11 cellular contexts compared by ENCODE assay signal in genomic region chr11:45580399-45580798, GRCh38.
DNase-seq lines count a peak whose midpoint lies in the region; ATAC-seq and TF ChIP-seq lines count a peak whose summit lies in the region.
"Had no signal": no experiment of that assay in that cellular context is flagged by ENCODE, and none has a peak within 500 bp of the region (broad histone marks: within the 10 kb centered on the region; RNA-seq: fewer than 3 reads in every experiment).

No MANE protein-coding gene starts in this region.

- H4K20me1 ChIP-seq in mammary epithelial cell (ENCODE audit: insufficient read depth, low read length), result no peaks in the 10 kb centered on the region

- no peak for ATAC-seq in GM18873 (IDR thresholded peaks at IDR 0.05; ENCODE audit: low FRiP score, unreplicated experiment)

- H3K9ac ChIP-seq in mammary epithelial cell (ENCODE audit: insufficient read depth, low read length) (no peak overlapping the region), mesenchymal stem cell (ENCODE audit: low read length) (no peak overlapping the region)

- no peak overlapping the region for H3K27ac ChIP-seq in mammary epithelial cell (ENCODE audit: insufficient read depth, low read depth, low read length)
- no peak overlapping the region for H3K27ac ChIP-seq in mesenchymal stem cell (ENCODE audit: low read length, poor library complexity, severe bottlenecking)
- no peak overlapping the region for H3K27ac ChIP-seq in effector memory CD4-positive, alpha-beta T cell (ENCODE audit: insufficient read depth, low read length, poor library complexity, severe bottlenecking)

- WGBS in mammary epithelial cell (ENCODE audit: low coverage, missing lambda C conversion rate), result 2% methylated on average over 4 of the region's 6 CpGs
- 21% methylated on average over 6 of the region's 6 CpGs for WGBS in mesenchymal stem cell

- no peak for TF ChIP-seq CTCF in mammary epithelial cell (conservative IDR thresholded peaks at IDR 0.05 in 1 of 2, IDR thresholded peaks at IDR 0.05 in 1 of 2; ENCODE audit: extremely low read depth in 1 of 2, insufficient read depth in 1 of 2, low read depth in 1 of 2, low read length in 2 of 2)

- DNase-seq in GM03348 (ENCODE audit: low spot score), result peak; percentile 55
- peak; percentile 40 for DNase-seq in M059J (ENCODE audit: low read depth)
- peak; percentile 16 for DNase-seq in mammary epithelial cell
- DNase-seq in mesenchymal stem cell, result peak; percentile 48
- no peak for DNase-seq in stimulated activated naive CD4-positive, alpha-beta T cell treated with Interleukin-2 at 50 U/mL for 16 hours (lab: John Stamatoyannopoulos, UW)
- no peak for DNase-seq in NCI-H146 treated with DMSO at 0.1 percent for 48 hours (lab: John Stamatoyannopoulos, UW; ENCODE audit: unreplicated experiment)
- no peak for DNase-seq in effector memory CD4-positive, alpha-beta T cell
- DNase-seq: DMS79 treated with DMSO at 0.1 percent for 48 hours; NCI-H187 treated with DMSO at 0.1 percent for 48 hours; stimulated activated CD4-positive, alpha-beta T cell treated with anti-CD3 and anti-CD28 coated beads, Interleukin-4, amount 100 ng/mL, for 4 hours had no signal

- H3K36me3 ChIP-seq in mammary epithelial cell (ENCODE audit: insufficient read depth, low read length) (no peaks in the 10 kb centered on the region), mesenchymal stem cell (ENCODE audit: control insufficient read depth in 1 of 2, insufficient read depth in 2 of 2, low read depth in 1 of 2, low read length in 2 of 2) (no peaks in the 10 kb centered on the region)
- no peaks in the 10 kb centered on the region for H3K36me3 ChIP-seq in effector memory CD4-positive, alpha-beta T cell (ENCODE audit: control insufficient read depth, insufficient read depth, low read length)

- H2BK15ac ChIP-seq in mesenchymal stem cell (ENCODE audit: low read depth, poor library complexity, severe bottlenecking), result no peak overlapping the region

- H3K4me2 ChIP-seq in mammary epithelial cell (ENCODE audit: insufficient read depth, low read depth, low read length) (no peak overlapping the region), mesenchymal stem cell (ENCODE audit: low read length, poor library complexity, severe bottlenecking) (no peak overlapping the region)

- no peak overlapping the region for H2BK12ac ChIP-seq in mesenchymal stem cell (ENCODE audit: low read length in 2 of 2)

- H2BK120ac ChIP-seq in mesenchymal stem cell (ENCODE audit: low read depth, low read length), result no peak overlapping the region

- in situ Hi-C loops in mammary epithelial cell (cut with MboI; ENCODE audit: low sequenced_read_pairs in 2 of 2), result no loop called here

- BruUV-seq in mammary epithelial cell (replicated peaks; lab: Mats Ljungman, UMichigan), result no TSS peak

- no peak overlapping the region for H3K23ac ChIP-seq in mesenchymal stem cell (ENCODE audit: low read length in 2 of 2)

- dilution Hi-C loops in mammary epithelial cell (cut with HindIII; ENCODE audit: low sequenced_read_pairs), result no loop called here

- no peaks in the 10 kb centered on the region for H3K27me3 ChIP-seq in mammary epithelial cell (ENCODE audit: insufficient read depth, low read length)
- H3K27me3 ChIP-seq in mesenchymal stem cell (ENCODE audit: control insufficient read depth in 1 of 2, insufficient read depth in 1 of 2, low read length in 2 of 2), result peaks cover 67 to 85% of the 10 kb centered on the region in 2 experiments
- H3K27me3 ChIP-seq in effector memory CD4-positive, alpha-beta T cell (replicated peaks; ENCODE audit: control insufficient read depth, insufficient read depth, low read length, poor library complexity, severe bottlenecking), result peaks cover 3% of the 10 kb centered on the region

- H3K79me1 ChIP-seq in mesenchymal stem cell (replicated peaks; ENCODE audit: low read length, poor library complexity, severe bottlenecking), result no peaks in the 10 kb centered on the region

- H3K9me3 ChIP-seq in mammary epithelial cell (replicated peaks; ENCODE audit: insufficient read depth, low read length) (no peaks in the 10 kb centered on the region), mesenchymal stem cell (ENCODE audit: control insufficient read depth, low read length) (no peaks in the 10 kb centered on the region)
- no peaks in the 10 kb centered on the region for H3K9me3 ChIP-seq in effector memory CD4-positive, alpha-beta T cell (ENCODE audit: control insufficient read depth, low read length)

- H2AK5ac ChIP-seq in mesenchymal stem cell (ENCODE audit: low read length, severe bottlenecking), result no peak overlapping the region

- H3K14ac ChIP-seq in mesenchymal stem cell (ENCODE audit: low read length in 2 of 2), result no peak overlapping the region

- H3K4me1 ChIP-seq in mammary epithelial cell (ENCODE audit: insufficient read depth, low read length) (no peaks in the 10 kb centered on the region), mesenchymal stem cell (ENCODE audit: control insufficient read depth, insufficient read depth, low read depth, low read length) (no peaks in the 10 kb centered on the region)
- no peaks in the 10 kb centered on the region for H3K4me1 ChIP-seq in effector memory CD4-positive, alpha-beta T cell (ENCODE audit: control insufficient read depth, insufficient read depth, low read length, poor library complexity, severe bottlenecking)

- no peak overlapping the region for H4K8ac ChIP-seq in mesenchymal stem cell (ENCODE audit: low read length)

- intact Hi-C loops in mammary epithelial cell (cut with micrococcal nuclease), result no loop called here

- H3K4ac ChIP-seq in mesenchymal stem cell (ENCODE audit: low read depth in 1 of 2, low read length in 2 of 2), result no peak overlapping the region

- CTCF ChIA-PET in mammary epithelial cell (lab: Charles Lee; ENCODE audit: low non-redundant PET), result no interaction called here

- H4K91ac ChIP-seq in mesenchymal stem cell (ENCODE audit: low read length), result no peak overlapping the region

- no peak overlapping the region for H3K18ac ChIP-seq in mesenchymal stem cell (ENCODE audit: low read depth in 1 of 2, low read length in 2 of 2)

- H2BK5ac ChIP-seq in mesenchymal stem cell (ENCODE audit: low read depth, low read length, poor library complexity, severe bottlenecking), result no peak overlapping the region

- no peak overlapping the region for H3K4me3 ChIP-seq in mammary epithelial cell (replicated peaks in 1 of 3; ENCODE audit: insufficient read depth in 1 of 3, low read depth in 2 of 3, low read length in 3 of 3)
- H3K4me3 ChIP-seq in mesenchymal stem cell (ENCODE audit: insufficient read depth in 1 of 2, low read depth in 1 of 2, low read length in 2 of 2), result no peak overlapping the region
- no peak overlapping the region for H3K4me3 ChIP-seq in effector memory CD4-positive, alpha-beta T cell (ENCODE audit: insufficient read depth, low read depth, low read length, poor library complexity, severe bottlenecking)

- H3K79me2 ChIP-seq in mammary epithelial cell (ENCODE audit: insufficient read depth, low read length), result no peaks in the 10 kb centered on the region

- H2AFZ ChIP-seq in mammary epithelial cell (ENCODE audit: low read depth, low read length) (no peak overlapping the region), mesenchymal stem cell (ENCODE audit: low read depth, low read length) (no peak overlapping the region)

Comparison
In these comparisons a context has a peak if more than half of its experiments do, and no peak if none do; other contexts are left out.
1. DNase-seq: peak in GM03348 (single experiment), M059J (single experiment), mammary epithelial cell (single experiment) and mesenchymal stem cell (single experiment); none in stimulated activated naive CD4-positive, alpha-beta T cell treated with Interleukin-2 at 50 U/mL for 16 hours (single experiment), NCI-H146 treated with DMSO at 0.1 percent for 48 hours (single experiment) and effector memory CD4-positive, alpha-beta T cell (0 of 3).